8 cellular contexts compared by ENCODE assay signal in genomic region chr16:28317040-28317880, GRCh38. TPM values are rescaled to one million over a fixed set of nuclear protein-coding genes. Genes with fewer than 3 reads are reported as not detected.
DNase-seq lines count a peak whose midpoint lies in the region; ATAC-seq, FAIRE-seq and TF ChIP-seq lines count a peak whose summit lies in the region.

No MANE protein-coding gene starts in this region.

- dilution Hi-C loops in endothelial cell of umbilical vein (cut with MboI; ENCODE audit: extremely low pct_ligation_motif_present, low sequenced_read_pairs), result no loop called here

- intact Hi-C loops in endothelial cell of umbilical vein (cut with micrococcal nuclease), result loop anchor here (1.0 kb wide), 1 partner anchor 40 kb away; no protein-coding TSS in a partner anchor

- peak; percentile 84 for FAIRE-seq in endothelial cell of umbilical vein (lab: Jason Lieb, UNC)

- H3K9me3 Mint-ChIP-seq in nephron progenitor cell, result no peaks in the 10 kb centered on the region

- no peak overlapping the region for H3K4me3 ChIP-seq in endothelial cell of umbilical vein (replicated peaks in 1 of 3; ENCODE audit: insufficient read depth in 1 of 3, low read depth in 1 of 3, low read length in 3 of 3)

- no peak overlapping the region for H3K4me3 Mint-ChIP-seq in nephron progenitor cell

- H3K4me2 ChIP-seq in endothelial cell of umbilical vein (ENCODE audit: insufficient read depth, low read length), result no peak overlapping the region

- H3K36me3 ChIP-seq in endothelial cell of umbilical vein (ENCODE audit: control insufficient read depth in 2 of 2, extremely low read depth in 1 of 2, insufficient read depth in 2 of 2, low read length in 2 of 2), result no peaks in the 10 kb centered on the region

- peak; percentile 43 for DNase-seq in NCI-H1436 (lab: John Stamatoyannopoulos, UW)
- DNase-seq in NCI-H1436 treated with DMSO at 0.1 percent for 48 hours (lab: John Stamatoyannopoulos, UW), result no peak
- DNase-seq in NCI-H345 (lab: John Stamatoyannopoulos, UW), result peak; percentile 38
- peak; percentile 43 for DNase-seq in activated CD8-positive, alpha-beta memory T cell treated with anti-CD3 and anti-CD28 coated beads, Interleukin-2, amount 50 U/mL, for 1 hour (ENCODE audit: extremely low read depth)
- peak; percentile 44 for DNase-seq in endothelial cell of umbilical vein (ENCODE audit: low read depth, low spot score)
- DNase-seq in nephron progenitor cell, result peak; percentile 75
- DNase-seq in stimulated activated naive CD8-positive, alpha-beta T cell treated with anti-CD3 and anti-CD28 coated beads, Interleukin-15, Interleukin-2, amounts not matched to agents 100 U/mL and 50 U/mL, for 24 hours, result peak; percentile 85
- DNase-seq in foreskin melanocyte, result no peak

- no peaks in the 10 kb centered on the region for H3K4me1 ChIP-seq in endothelial cell of umbilical vein (ENCODE audit: control insufficient read depth, extremely low read depth, insufficient read depth, low read length)

- no peaks in the 10 kb centered on the region for H4K20me1 ChIP-seq in endothelial cell of umbilical vein (replicated peaks; ENCODE audit: control insufficient read depth, extremely low read depth, insufficient read depth, low read length)

- no peak overlapping the region for H2AFZ ChIP-seq in endothelial cell of umbilical vein (ENCODE audit: low read depth, low read length)

- no TSS peak for BruUV-seq in endothelial cell of umbilical vein (replicated peaks; lab: Mats Ljungman, UMichigan)

- H3K9ac ChIP-seq in endothelial cell of umbilical vein (replicated peaks; ENCODE audit: extremely low read depth, insufficient read depth, low read length), result no peak overlapping the region

- no peaks in the 10 kb centered on the region for H3K9me1 ChIP-seq in endothelial cell of umbilical vein (replicated peaks; ENCODE audit: control insufficient read depth, extremely low read depth, insufficient read depth, low read length)

- H3K9me3 ChIP-seq in endothelial cell of umbilical vein (replicated peaks; ENCODE audit: control insufficient read depth, insufficient read depth, low read length), result no peaks in the 10 kb centered on the region

- peak; percentile 89 for ATAC-seq in stimulated activated naive CD8-positive, alpha-beta T cell treated with anti-CD3 and anti-CD28 coated beads, Interleukin-15, Interleukin-2, amounts not matched to agents 100 U/mL and 50 U/mL, for 24 hours

- no peak overlapping the region for H3K27ac ChIP-seq in endothelial cell of umbilical vein (ENCODE audit: insufficient read depth, low read depth, low read length)

- TF ChIP-seq POLR2A in endothelial cell of umbilical vein (IDR thresholded peaks at IDR 0.05; ENCODE audit: low read depth, low read length), result no peak

- TF ChIP-seq CTCF in endothelial cell of umbilical vein (IDR thresholded peaks at IDR 0.05; ENCODE audit: extremely low read depth in 1 of 2, insufficient read depth in 1 of 2, low read depth in 1 of 2, low read length in 2 of 2), result peak; percentile 81 to 92
- peak; percentile 81 for TF ChIP-seq CTCF in nephron progenitor cell (IDR thresholded peaks at IDR 0.05)

- no peaks in the 10 kb centered on the region for H3K27me3 ChIP-seq in endothelial cell of umbilical vein (ENCODE audit: control insufficient read depth in 2 of 2, insufficient read depth in 2 of 2, low read length in 2 of 2)

- H3K4me1 Mint-ChIP-seq in nephron progenitor cell, result no peaks in the 10 kb centered on the region

- POLR2A ChIA-PET in endothelial cell of umbilical vein (lab: Charles Lee), result no interaction called here

- H3K36me3 Mint-ChIP-seq in nephron progenitor cell (ENCODE audit: low read depth), result peaks cover 31% of the 10 kb centered on the region

- CTCF ChIA-PET in endothelial cell of umbilical vein (lab: Charles Lee), result interaction anchor here (0.6 to 2.3 kb wide), 13 partner anchors 9 to 286 kb away, joined by 3 to 26 read pairs (median 4); no protein-coding TSS in a partner anchor

- H3K79me2 ChIP-seq in endothelial cell of umbilical vein (ENCODE audit: control insufficient read depth, insufficient read depth, low read length), result no peaks in the 10 kb centered on the region

- H3K27me3 Mint-ChIP-seq in nephron progenitor cell (ENCODE audit: low read depth, poor library complexity), result peaks cover 3% of the 10 kb centered on the region

- no peak overlapping the region for H3K27ac Mint-ChIP-seq in nephron progenitor cell

TF ChIP-seq in endothelial cell of umbilical vein, 7 proteins besides CTCF, POLR2A, EP300 and RAD21:
- no peak for TF ChIP-seq JUN (IDR thresholded peaks at IDR 0.05; ENCODE audit: borderline replicate concordance, insufficient read depth, insufficient read length, low read depth)
- no peak for TF ChIP-seq MYC (IDR thresholded peaks at IDR 0.05; ENCODE audit: low read depth, low read length)
- TF ChIP-seq POLR2AphosphoS5 (IDR thresholded peaks at IDR 0.05; ENCODE audit: insufficient read depth, low read depth, low read length), result no peak
- TF ChIP-seq GATA2 (IDR thresholded peaks at IDR 0.05; ENCODE audit: insufficient read depth, insufficient read length, low read depth, low read length), result no peak
- no peak for TF ChIP-seq FOS (IDR thresholded peaks at IDR 0.05; ENCODE audit: borderline replicate concordance, insufficient read depth, low read length)
- TF ChIP-seq EZH2 (IDR thresholded peaks at IDR 0.05; ENCODE audit: borderline replicate concordance, low read depth, low read length, severe bottlenecking), result no peak

RNA-seq across cellular contexts. Expression of gene SBK1, which starts 24.9 kb away (rescaled TPM):
- total RNA-seq in endothelial cell of umbilical vein, result 0.51 and 0.60 TPM in 2 replicates
- 0.19 and 0.21 TPM in 2 replicates for polyA plus RNA-seq in endothelial cell of umbilical vein
- 0.14 and 0.20 TPM in 2 replicates for polyA plus RNA-seq in endothelial cell of umbilical vein (2011; cell fraction: cytosol; rRNA removed)
- polyA plus RNA-seq in endothelial cell of umbilical vein (2011; cell fraction: nucleus; rRNA removed), result 0.14 and 0.17 TPM in 2 replicates
- polyA plus RNA-seq in endothelial cell of umbilical vein (2012), result 0.20 and 0.35 TPM in 2 replicates
- polyA minus RNA-seq in endothelial cell of umbilical vein, result 0.15 and 0.34 TPM in 2 replicates
- not detected for polyA minus RNA-seq in endothelial cell of umbilical vein (2011; cell fraction: cytosol; rRNA and poly(A)+ RNA removed)
- 0.19 TPM in 1 of 2 replicates, not detected in the other for polyA minus RNA-seq in endothelial cell of umbilical vein (2011; cell fraction: nucleus; rRNA and poly(A)+ RNA removed)

RNA-seq across cellular contexts. Expression of gene NPIPB6, which starts 46.0 kb away (rescaled TPM):
- 1.1 and 5.0 TPM in 2 replicates for total RNA-seq in endothelial cell of umbilical vein
- polyA plus RNA-seq in endothelial cell of umbilical vein, result not detected in 2 replicates
- polyA plus RNA-seq in endothelial cell of umbilical vein (2011; cell fraction: cytosol; rRNA removed), result 0.04 TPM in 1 of 2 replicates, not detected in the other
- 1.2 and 1.9 TPM in 2 replicates for polyA plus RNA-seq in endothelial cell of umbilical vein (2011; cell fraction: nucleus; rRNA removed)
- polyA plus RNA-seq in endothelial cell of umbilical vein (2012), result not detected in 2 replicates
- 0.83 TPM in 1 of 2 replicates, not detected in the other for polyA minus RNA-seq in endothelial cell of umbilical vein
- not detected for polyA minus RNA-seq in endothelial cell of umbilical vein (2011; cell fraction: cytosol; rRNA and poly(A)+ RNA removed)
- polyA minus RNA-seq in endothelial cell of umbilical vein (2011; cell fraction: nucleus; rRNA and poly(A)+ RNA removed), result 2.9 TPM in 1 of 2 replicates, not detected in the other

Comparison
In these comparisons a context has a peak if more than half of its experiments do, and no peak if none do; other contexts are left out.
1. DNase-seq: peak in NCI-H1436 (single experiment), NCI-H345 (single experiment), activated CD8-positive, alpha-beta memory T cell treated with anti-CD3 and anti-CD28 coated beads, Interleukin-2, amount 50 U/mL, for 1 hour (single experiment), endothelial cell of umbilical vein (single experiment), nephron progenitor cell (single experiment) and stimulated activated naive CD8-positive, alpha-beta T cell treated with anti-CD3 and anti-CD28 coated beads, Interleukin-15, Interleukin-2, amounts not matched to agents 100 U/mL and 50 U/mL, for 24 hours (single experiment); none in NCI-H1436 treated with DMSO at 0.1 percent for 48 hours (single experiment) and foreskin melanocyte (single experiment).